ENCODE assay signal across 17 cellular contexts in the genomic region with DNA sequence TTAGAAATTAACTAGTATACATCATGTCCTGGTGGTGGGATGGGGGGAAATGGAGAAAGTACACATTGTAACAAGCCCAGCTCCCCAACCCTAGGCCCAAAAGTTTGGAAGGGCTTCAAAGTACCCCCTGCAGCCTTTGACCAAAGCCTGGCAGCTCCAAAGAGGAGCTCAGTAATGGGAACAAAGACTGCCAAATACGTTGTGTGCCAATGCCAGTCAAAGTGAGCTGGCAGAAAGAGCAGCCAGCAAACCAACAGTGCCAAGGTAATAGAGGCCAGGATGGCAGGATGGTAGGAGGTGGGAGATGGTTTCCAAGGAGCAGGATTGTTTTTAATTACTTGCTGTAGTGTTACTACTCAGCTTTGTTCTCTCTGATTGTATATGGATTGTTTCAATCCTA.
A peak's percentile ranks its signal among the peaks of the same experiment; 100 is the strongest.
DNase-seq lines count a peak whose midpoint lies in the region; TF ChIP-seq lines count a peak whose summit lies in the region.
"Had no signal": no experiment of that assay in that cellular context is flagged by ENCODE, and none has a peak within 500 bp of the region (broad histone marks: within the 10 kb centered on the region; RNA-seq: fewer than 3 reads in every experiment).

No MANE protein-coding gene starts in this region.

- intact Hi-C loops in posterior cingulate gyrus (cut with DNase I) (no loop called here), posterior vena cava (cut with DNase I) (no loop called here)

- DNase-seq in G401 (ENCODE audit: low spot score), result peak; percentile 99
- DNase-seq in amygdala (lab: John Stamatoyannopoulos, UW), result peak in 35 of 56 donors; percentile 2 to 66 (median 21)
- DNase-seq in globus pallidus (ENCODE audit: low spot score), result peak; percentile 38
- peak in 6 of 10 donors; percentile 10 to 83 (median 32) for DNase-seq in posterior cingulate gyrus
- DNase-seq in NCI-H510A (lab: John Stamatoyannopoulos, UW), result no peak
- no peak for DNase-seq in posterior vena cava (ENCODE audit: low spot score)
- DNase-seq in erythroblast (lab: John Stamatoyannopoulos, UW), result no peak
- DNase-seq: DND-41, H7, HFFc6, KG1, NCI-H1417 treated with DMSO at 0.1 percent for 48 hours, NCI-H2029 treated with DMSO at 0.1 percent for 48 hours, NCI-H2171, NCI-H748 treated with DMSO at 0.1 percent for 48 hours, SHP77, SK-N-SH had no signal

- no peak for TF ChIP-seq POLR2A in erythroblast (IDR thresholded peaks at IDR 0.05; ENCODE audit: low read length)

- in situ Hi-C loops in G401 (cut with HindIII; ENCODE audit: low sequenced_read_pairs), result no loop called here

Comparison
In these comparisons a context has a peak if more than half of its experiments do, and no peak if none do; other contexts are left out.
1. DNase-seq: peak in G401 (single experiment), amygdala (35 of 56), globus pallidus (single experiment) and posterior cingulate gyrus (6 of 10); none in NCI-H510A (single experiment), posterior vena cava (single experiment) and erythroblast (0 of 2).